ENCODE assay signal across 20 cellular contexts in genomic region chr10:48683893-48684292, GRCh38. TPM values are rescaled to one million over a fixed set of nuclear protein-coding genes. Genes with fewer than 3 reads are reported as not detected.
A peak's percentile ranks its signal among the peaks of the same experiment; 100 is the strongest.
DNase-seq lines count a peak whose midpoint lies in the region; ATAC-seq and TF ChIP-seq lines count a peak whose summit lies in the region.
"Had no signal": no experiment of that assay in that cellular context is flagged by ENCODE, and none has a peak within 500 bp of the region (broad histone marks: within the 10 kb centered on the region; RNA-seq: fewer than 3 reads in every experiment).

No MANE protein-coding gene starts in this region.

- peak; percentile 25 for ATAC-seq in HG03095 (IDR thresholded peaks at IDR 0.05; ENCODE audit: unreplicated experiment)
- peak; percentile 22 for ATAC-seq in activated B cell treated with CpG ODN at 0.5 μM for 24 hours (ENCODE audit: low read depth)
- ATAC-seq in stimulated activated naive B cell treated with anti-CD40 and anti-IgM and Interleukin-4, amounts not matched to agents 10 μg/mL and 1 μg/mL and 100 μg/mL, for 72 hours (replicated peaks): peak; percentile 50 to 59
- ATAC-seq in HG03565 (IDR thresholded peaks at IDR 0.05; ENCODE audit: unreplicated experiment): no peak
- ATAC-seq: WTC11 had no signal

- H3K4me1 Mint-ChIP-seq in activated B cell treated with CpG ODN at 0.5 μM for 24 hours: peaks cover 74% of the 10 kb centered on the region
- peaks cover 31 to 65% of the 10 kb centered on the region in 2 donors for H3K4me1 Mint-ChIP-seq in stimulated activated naive B cell treated with anti-CD40 and anti-IgM and Interleukin-4, amounts not matched to agents 10 μg/mL and 1 μg/mL and 100 μg/mL, for 72 hours
- H3K4me1 Mint-ChIP-seq: activated naive CD4-positive, alpha-beta T cell treated with anti-CD3 and anti-CD28 coated beads, Interleukin-2, amount 50 U/mL, for 24 hours; WTC11 had no signal

- peak overlapping the region; percentile 94 for H3K4me3 Mint-ChIP-seq in activated B cell treated with CpG ODN at 0.5 μM for 24 hours
- H3K4me3 Mint-ChIP-seq in stimulated activated naive B cell treated with anti-CD40 and anti-IgM and Interleukin-4, amounts not matched to agents 10 μg/mL and 1 μg/mL and 100 μg/mL, for 72 hours: peak overlapping the region; percentile 91 to 93
- H3K4me3 Mint-ChIP-seq: activated naive CD4-positive, alpha-beta T cell treated with anti-CD3 and anti-CD28 coated beads, Interleukin-2, amount 50 U/mL, for 24 hours; CD4-positive, alpha-beta T cell; neural progenitor cell; WTC11 had no signal

- TF ChIP-seq CTCF in activated B cell treated with CpG ODN at 0.5 μM for 24 hours (IDR thresholded peaks at IDR 0.05): no peak

- intact Hi-C loops in activated B cell treated with CpG ODN at 0.5 μM for 24 hours (cut with micrococcal nuclease): loop anchor here (1.0 kb wide), 3 partner anchors 12 to 17 kb away; no protein-coding TSS in a partner anchor

- DNase-seq in NCI-H446 treated with DMSO at 0.1 percent for 48 hours (lab: John Stamatoyannopoulos, UW) (peak; percentile 4), NCI-H446 (lab: John Stamatoyannopoulos, UW) (no peak), activated B cell treated with CpG ODN at 0.5 μM for 24 hours (no peak), superior temporal gyrus (ENCODE audit: extremely low spot score) (no peak), NCI-H1436 treated with DMSO at 0.1 percent for 48 hours (lab: John Stamatoyannopoulos, UW) (no peak)
- peak; percentile 44 for DNase-seq in stimulated activated naive B cell treated with anti-CD40 and anti-IgM and Interleukin-4, amounts not matched to agents 10 μg/mL and 1 μg/mL and 100 μg/mL, for 72 hours
- DNase-seq: 8988T; CD4-positive, alpha-beta T cell; IMR-90; mesenchymal stem cell; NCI-H1105 treated with DMSO at 0.1 percent for 48 hours; stimulated activated CD4-positive, alpha-beta T cell treated with anti-CD3 and anti-CD28 coated beads, Interleukin-4, amount 100 ng/mL, for 4 hours; uterus had no signal

- H3K27ac Mint-ChIP-seq in activated B cell treated with CpG ODN at 0.5 μM for 24 hours: peak overlapping the region; percentile 98
- H3K27ac Mint-ChIP-seq in stimulated activated naive B cell treated with anti-CD40 and anti-IgM and Interleukin-4, amounts not matched to agents 10 μg/mL and 1 μg/mL and 100 μg/mL, for 72 hours: peak overlapping the region; percentile 98
- H3K27ac Mint-ChIP-seq: activated naive CD4-positive, alpha-beta T cell treated with anti-CD3 and anti-CD28 coated beads, Interleukin-2, amount 50 U/mL, for 24 hours; CD4-positive, alpha-beta T cell; WTC11 had no signal

- CTCF ChIA-PET in activated B cell treated with CpG ODN at 0.5 μM for 24 hours (lab: Charles Lee): interaction anchor here (1.0 to 2.6 kb wide), 7 partner anchors 12 to 27 kb away, joined by 3 to 20 read pairs (median 10); no protein-coding TSS in a partner anchor

- POLR2A ChIA-PET in activated B cell treated with CpG ODN at 0.5 μM for 24 hours (lab: Charles Lee): interaction anchor here (0.7 to 9.8 kb wide), 12 partner anchors 10 to 138 kb away, joined by 3 to 536 read pairs (median 11); no protein-coding TSS in a partner anchor

- peaks cover 34% of the 10 kb centered on the region for H3K36me3 Mint-ChIP-seq in activated B cell treated with CpG ODN at 0.5 μM for 24 hours (ENCODE audit: low read depth)
- peaks cover 34 to 44% of the 10 kb centered on the region in 2 donors for H3K36me3 Mint-ChIP-seq in stimulated activated naive B cell treated with anti-CD40 and anti-IgM and Interleukin-4, amounts not matched to agents 10 μg/mL and 1 μg/mL and 100 μg/mL, for 72 hours
- H3K36me3 Mint-ChIP-seq: activated naive CD4-positive, alpha-beta T cell treated with anti-CD3 and anti-CD28 coated beads, Interleukin-2, amount 50 U/mL, for 24 hours; neural progenitor cell; WTC11 had no signal

- peaks cover 6% of the 10 kb centered on the region for H3K9me3 Mint-ChIP-seq in activated B cell treated with CpG ODN at 0.5 μM for 24 hours
- peaks cover 3% of the 10 kb centered on the region in 2 donors for H3K9me3 Mint-ChIP-seq in stimulated activated naive B cell treated with anti-CD40 and anti-IgM and Interleukin-4, amounts not matched to agents 10 μg/mL and 1 μg/mL and 100 μg/mL, for 72 hours
- H3K9me3 Mint-ChIP-seq: activated naive CD4-positive, alpha-beta T cell treated with anti-CD3 and anti-CD28 coated beads, Interleukin-2, amount 50 U/mL, for 24 hours; CD4-positive, alpha-beta T cell had no signal

- H3K27me3 Mint-ChIP-seq in activated B cell treated with CpG ODN at 0.5 μM for 24 hours: no peaks in the 10 kb centered on the region
- H3K27me3 Mint-ChIP-seq in stimulated activated naive B cell treated with anti-CD40 and anti-IgM and Interleukin-4, amounts not matched to agents 10 μg/mL and 1 μg/mL and 100 μg/mL, for 72 hours: no peaks in the 10 kb centered on the region
- H3K27me3 Mint-ChIP-seq: CD4-positive, alpha-beta T cell had no signal

RNA-seq across cellular contexts. Expression of gene WDFY4, which starts 0.8 kb away (rescaled TPM):
- total RNA-seq in activated B cell treated with CpG ODN at 0.5 μM for 24 hours: 480 and 488 TPM in 2 replicates
- total RNA-seq: G401, IMR-90, NCI-H460 had no signal

Comparison
In these comparisons a context has a peak if more than half of its experiments do, and no peak if none do; other contexts are left out.
1. DNase-seq: peak in NCI-H446 treated with DMSO at 0.1 percent for 48 hours (single experiment) and stimulated activated naive B cell treated with anti-CD40 and anti-IgM and Interleukin-4, amounts not matched to agents 10 μg/mL and 1 μg/mL and 100 μg/mL, for 72 hours (single experiment); none in NCI-H446 (0 of 2), activated B cell treated with CpG ODN at 0.5 μM for 24 hours (single experiment), superior temporal gyrus (single experiment) and NCI-H1436 treated with DMSO at 0.1 percent for 48 hours (single experiment).